Comparison of ENCODE assay signal across 8 cellular contexts in the genomic region with DNA sequence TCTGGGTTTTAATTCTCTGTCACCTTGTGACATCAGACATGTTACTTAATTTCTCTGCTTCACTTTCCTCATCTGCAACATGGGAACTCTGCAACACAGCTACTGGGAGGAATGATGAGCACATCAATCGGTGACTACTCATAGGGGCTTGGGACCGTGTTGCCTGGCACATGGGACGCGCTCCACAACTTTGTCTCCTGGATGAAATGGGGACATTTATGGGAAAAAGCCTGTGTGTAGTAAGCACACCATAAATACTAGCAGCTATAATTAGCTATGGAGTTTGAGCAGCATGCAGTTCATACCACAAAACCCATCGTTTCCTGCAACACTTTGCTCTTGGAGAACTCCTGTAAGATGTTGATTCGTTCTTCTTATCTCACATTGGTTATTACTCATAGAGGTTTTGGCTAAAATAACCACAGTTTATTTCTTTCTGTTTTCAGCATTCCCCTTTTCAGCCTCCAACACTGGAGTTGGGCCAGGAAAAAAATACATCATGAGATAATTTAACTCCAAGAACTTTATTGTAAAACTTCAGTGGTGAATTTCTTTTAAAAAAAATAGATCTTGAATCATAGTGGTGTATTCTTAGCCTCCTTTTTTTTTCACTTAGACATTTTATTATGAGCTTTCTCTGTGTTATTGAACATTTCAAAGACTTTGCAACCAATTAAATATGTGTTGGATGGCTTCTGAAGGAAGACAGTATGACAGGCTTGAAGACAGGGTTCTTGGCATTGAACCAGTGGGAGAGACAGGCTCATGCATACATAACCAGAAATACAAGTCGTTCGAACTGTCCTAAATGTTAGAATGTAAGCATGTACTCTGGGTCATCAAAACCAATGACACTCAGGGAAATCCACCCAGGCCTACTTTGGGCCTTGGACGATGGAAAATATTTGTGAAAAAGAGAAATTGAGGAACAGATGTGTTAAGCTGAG.
DNase-seq lines count a peak whose midpoint lies in the region; ATAC-seq, FAIRE-seq and TF ChIP-seq lines count a peak whose summit lies in the region.

No MANE protein-coding gene starts in this region.

- H3K27me3 ChIP-seq in ACC112 (ENCODE audit: insufficient read depth, low read length) (no peaks in the 10 kb centered on the region), SJSA1 (replicated peaks) (no peaks in the 10 kb centered on the region), pancreas (no peaks in the 10 kb centered on the region), HAP-1 (ENCODE audit: low read depth) (no peaks in the 10 kb centered on the region)

- H3K4me3 ChIP-seq in ACC112 (ENCODE audit: low read depth, low read length): 0 out of 2 replicates have a peak overlapping the region, but pooled peaks have one; percentile 1
- H3K4me3 ChIP-seq in SJSA1: no peak overlapping the region
- no peak overlapping the region for H3K4me3 ChIP-seq in pancreas
- no peak overlapping the region for H3K4me3 ChIP-seq in HAP-1

- FAIRE-seq in endometrium (lab: Jason Lieb, UNC) (peak; percentile 12), pancreas (lab: Jason Lieb, UNC) (peak; percentile 75)

- DNase-seq in SJSA1 (ENCODE audit: low read depth in 1 of 2, low spot score in 2 of 2) (peak in 1 of 2 experiments; percentile 74), pancreas (no peak), iPS-NIHi11 (ENCODE audit: low spot score) (no peak), DMS153 treated with DMSO at 0.1 percent for 48 hours (lab: John Stamatoyannopoulos, UW; ENCODE audit: unreplicated experiment) (no peak), HAP-1 (ENCODE audit: low spot score in 2 of 2) (no peak)

- intact Hi-C loops in pancreas (cut with DNase I): no loop called here

- in situ Hi-C loops in HAP-1 (cut with MboI; ENCODE audit: low sequenced_read_pairs): no loop called here

- 55 to 64% methylated on average over 9 of the region's 9 CpGs for WGBS in pancreas, 2 donors

- no peak for TF ChIP-seq CTCF in pancreas (IDR thresholded peaks at IDR 0.05)

- H3K4me1 ChIP-seq in ACC112 (ENCODE audit: control insufficient read depth, insufficient read depth, low read length, unreplicated experiment): peaks cover 23% of the 10 kb centered on the region
- peaks cover 22% of the 10 kb centered on the region for H3K4me1 ChIP-seq in SJSA1 (replicated peaks)
- H3K4me1 ChIP-seq in pancreas: no peaks in the 10 kb centered on the region
- H3K4me1 ChIP-seq in HAP-1: no peaks in the 10 kb centered on the region

- H3K9me3 ChIP-seq in SJSA1 (replicated peaks) (no peaks in the 10 kb centered on the region), pancreas (no peaks in the 10 kb centered on the region), HAP-1 (no peaks in the 10 kb centered on the region)

- H3K79me2 ChIP-seq in ACC112 (ENCODE audit: control insufficient read depth, insufficient read depth, low read length, unreplicated experiment): no peaks in the 10 kb centered on the region

- H3K36me3 ChIP-seq in ACC112 (ENCODE audit: insufficient read depth, low read length): peaks cover 7% of the 10 kb centered on the region; the same call in 1 of the 2 replicates
- no peaks in the 10 kb centered on the region for H3K36me3 ChIP-seq in SJSA1
- no peaks in the 10 kb centered on the region for H3K36me3 ChIP-seq in pancreas
- H3K36me3 ChIP-seq in HAP-1 (replicated peaks): no peaks in the 10 kb centered on the region

- ATAC-seq in GM21390 (IDR thresholded peaks at IDR 0.05; ENCODE audit: unreplicated experiment) (peak; percentile 45), pancreas (peak in 3 of 4 donors; percentile 44 to 77 (median 69))

- no peak overlapping the region for H2AFZ ChIP-seq in ACC112 (ENCODE audit: low read length, unreplicated experiment)

- peak overlapping the region; percentile 73 for H3K27ac ChIP-seq in ACC112 (ENCODE audit: low read depth, low read length)
- peak overlapping the region; percentile 14; the same call in 1 of the 2 replicates for H3K27ac ChIP-seq in SJSA1
- H3K27ac ChIP-seq in pancreas: no peak overlapping the region

Comparison
In these comparisons a context has a peak if more than half of its experiments do, and no peak if none do; other contexts are left out.
1. H3K27ac ChIP-seq: peak in ACC112 (single experiment) and SJSA1 (single experiment); none in pancreas (0 of 4).